Comparison of ENCODE assay signal across 18 cellular contexts in the genomic region with DNA sequence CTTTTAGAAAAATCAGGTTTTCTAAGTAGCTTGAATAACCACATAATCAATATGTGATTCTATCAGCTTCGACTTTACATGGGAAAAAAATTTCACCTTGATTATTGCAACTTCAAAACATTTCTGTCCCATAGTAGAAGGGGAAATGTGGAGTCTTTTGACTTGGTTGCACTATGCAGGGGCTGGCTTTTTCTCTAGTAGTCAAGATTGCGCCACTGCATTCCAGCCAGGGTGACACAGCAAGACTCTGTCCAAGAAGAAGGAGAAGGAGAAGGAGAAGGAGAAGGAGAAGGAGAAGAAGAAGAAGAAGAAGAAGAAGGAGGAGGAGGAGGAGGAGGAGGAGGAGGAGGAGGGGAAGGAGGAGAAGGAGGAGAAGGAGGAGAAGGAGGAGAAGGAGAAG.
DNase-seq lines count a peak whose midpoint lies in the region; ATAC-seq, FAIRE-seq and TF ChIP-seq lines count a peak whose summit lies in the region.
"Had no signal": no experiment of that assay in that cellular context is flagged by ENCODE, and none has a peak within 500 bp of the region (broad histone marks: within the 10 kb centered on the region; RNA-seq: fewer than 3 reads in every experiment).

No MANE protein-coding gene starts in this region.

- no peak overlapping the region for H2BK20ac ChIP-seq in IMR-90 (ENCODE audit: low read depth, low read length)
- H2BK20ac ChIP-seq in H1 (ENCODE audit: low read length), result no peak overlapping the region

- dilution Hi-C loops in IMR-90 (cut with HindIII; ENCODE audit: low sequenced_read_pairs, unreplicated experiment), result no loop called here

- no peaks in the 10 kb centered on the region for H3K9me3 ChIP-seq in CD4-positive, alpha-beta T cell (ENCODE audit: control insufficient read depth, low read length)
- no peaks in the 10 kb centered on the region for H3K9me3 ChIP-seq in IMR-90 (ENCODE audit: control insufficient read depth, insufficient read depth, low read length)
- no peaks in the 10 kb centered on the region for H3K9me3 ChIP-seq in H1 (ENCODE audit: insufficient read depth in 2 of 2, low read depth in 1 of 2, low read length in 1 of 2)
- no peaks in the 10 kb centered on the region for H3K9me3 ChIP-seq in naive thymus-derived CD4-positive, alpha-beta T cell (ENCODE audit: control insufficient read depth in 2 of 3, low read length in 3 of 3)
- no peaks in the 10 kb centered on the region for H3K9me3 ChIP-seq in testis
- H3K9me3 ChIP-seq: BLaER1 treated with 17β-estradiol and CSF1 and Interleukin-3, amounts not matched to agents 10 nM and 100 nM had no signal

- ATAC-seq in CD4-positive, alpha-beta T cell (ENCODE audit: poor library complexity), result no peak
- ATAC-seq in IMR-90 (ENCODE audit: low read depth) (peak; percentile 77), GM19324 (IDR thresholded peaks at IDR 0.05; ENCODE audit: low FRiP score, unreplicated experiment) (no peak)
- ATAC-seq in naive thymus-derived CD4-positive, alpha-beta T cell, result no peak
- ATAC-seq: natural killer cell treated with Interleukin-12 subunit alpha and Interleukin-12 subunit beta and Interleukin-15 and Interleukin-18, amount 100 ng/mL, for 72 hours had no signal

- H3K4me1 ChIP-seq in IMR-90 (ENCODE audit: control insufficient read depth, insufficient read depth, low read length), result peaks cover 17% of the 10 kb centered on the region
- peaks cover 0 to 4% (median 1%) of the 10 kb centered on the region in 4 experiments; a peak in 3 of 7 replicates for H3K4me1 ChIP-seq in H1 (replicated peaks in 1 of 4; ENCODE audit: control insufficient read depth in 3 of 4, insufficient read depth in 4 of 4, low read length in 3 of 4)
- peaks cover 18 to 24% of the 10 kb centered on the region in 2 donors for H3K4me1 ChIP-seq in naive thymus-derived CD4-positive, alpha-beta T cell (ENCODE audit: control insufficient read depth in 2 of 2, insufficient read depth in 2 of 2, low read length in 2 of 2)
- peaks cover 6% of the 10 kb centered on the region for H3K4me1 ChIP-seq in testis

- H3K23ac ChIP-seq in IMR-90 (ENCODE audit: low read depth, low read length), result no peak overlapping the region
- no peak overlapping the region for H3K23ac ChIP-seq in H1 (ENCODE audit: insufficient read length)

- peaks cover 12% of the 10 kb centered on the region for H3K9me1 ChIP-seq in IMR-90 (ENCODE audit: insufficient read depth, low read length)

- H2BK15ac ChIP-seq in IMR-90 (ENCODE audit: low read depth, low read length) (no peak overlapping the region), H1 (ENCODE audit: low read length) (no peak overlapping the region)

- no peaks in the 10 kb centered on the region for H3K27me3 Mint-ChIP-seq in CD4-positive, alpha-beta T cell
- peaks cover 0 to 73% (median 0%) of the 10 kb centered on the region in 5 donors for H3K27me3 Mint-ChIP-seq in naive thymus-derived CD4-positive, alpha-beta T cell
- H3K27me3 Mint-ChIP-seq: brain had no signal

- CTCF ChIA-PET in CD4-positive, alpha-beta T cell (lab: Charles Lee), result no interaction called here
- CTCF ChIA-PET in IMR-90 (lab: Yijun Ruan, JAX), result interaction anchor here (1.0 kb wide), 1 partner anchor 17 kb away, joined by 4 read pairs; no protein-coding TSS in a partner anchor
- CTCF ChIA-PET in H1 (lab: Charles Lee; ENCODE audit: partially characterized antibody), result interaction anchor here (0.8 to 4.0 kb wide), 3 partner anchors 19 to 291 kb away, joined by 3 to 13 read pairs (median 4); no protein-coding TSS in a partner anchor
- CTCF ChIA-PET in naive thymus-derived CD4-positive, alpha-beta T cell (lab: Charles Lee), result no interaction called here

- H3K4ac ChIP-seq in IMR-90 (ENCODE audit: low read depth, low read length), result no peak overlapping the region
- no peak overlapping the region for H3K4ac ChIP-seq in H1 (replicated peaks; ENCODE audit: insufficient read length, low read depth, low read length)

- H2BK5ac ChIP-seq in IMR-90 (ENCODE audit: low read depth, low read length, poor library complexity, severe bottlenecking) (no peak overlapping the region), H1 (ENCODE audit: low read depth, low read length) (no peak overlapping the region)

- H3K4me3 Mint-ChIP-seq in CD4-positive, alpha-beta T cell, result no peak overlapping the region
- H3K4me3 Mint-ChIP-seq in naive thymus-derived CD4-positive, alpha-beta T cell, result peak overlapping the region in 5 of 10 donors; percentile 2 to 77 (median 58)
- H3K4me3 Mint-ChIP-seq: brain had no signal

- H3K79me2 ChIP-seq in H1 (ENCODE audit: control insufficient read depth in 1 of 2, insufficient read depth in 2 of 2, low read length in 2 of 2), result no peaks in the 10 kb centered on the region

- TF ChIP-seq POLR2A in IMR-90 (IDR thresholded peaks at IDR 0.05; ENCODE audit: low read depth, low read length), result no peak
- TF ChIP-seq POLR2A in H1 (IDR thresholded peaks at IDR 0.05; ENCODE audit: control extremely low read depth in 1 of 2, low read depth in 2 of 2, low read length in 2 of 2), result no peak
- TF ChIP-seq POLR2A in testis (IDR thresholded peaks at IDR 0.05), result no peak

- H4K8ac ChIP-seq in IMR-90 (ENCODE audit: low read depth in 2 of 2, low read length in 2 of 2), result no peak overlapping the region
- no peak overlapping the region for H4K8ac ChIP-seq in H1 (ENCODE audit: extremely low read depth, insufficient read depth, low read length)

- H4K5ac ChIP-seq in IMR-90 (ENCODE audit: low read depth, low read length), result no peak overlapping the region
- no peak overlapping the region for H4K5ac ChIP-seq in H1 (ENCODE audit: insufficient read length, low read depth, low read length)

- TF ChIP-seq EP300 in H1 (IDR thresholded peaks at IDR 0.05; ENCODE audit: borderline replicate concordance in 1 of 2, low read depth in 2 of 2, low read length in 2 of 2), result no peak

- H2BK120ac ChIP-seq in IMR-90 (ENCODE audit: low read depth, low read length), result peak overlapping the region; percentile 17; the same call in 1 of the 2 replicates
- H2BK120ac ChIP-seq in H1 (replicated peaks; ENCODE audit: low read depth, low read length), result no peak overlapping the region

- 83% methylated on average over 1 of the region's 2 CpGs; no CpG with 5 or more reads in 1 of the 2 experiments for WGBS in IMR-90 (ENCODE audit: extremely low coverage in 2 of 2, insufficient read length in 1 of 2), 2 experiments
- 91% methylated on average over 2 of the region's 2 CpGs; no CpG with 5 or more reads in 1 of the 2 experiments for WGBS in H1 (ENCODE audit: extremely low coverage in 1 of 2, insufficient coverage in 1 of 2, insufficient read length in 1 of 2, insufficient replicate concordance in 2 of 2, low coverage in 1 of 2, low lambda C conversion rate in 2 of 2, missing lambda C conversion rate in 1 of 2), 2 experiments
- 90 to 94% methylated on average over 2 of the region's 2 CpGs for WGBS in testis, 2 donors

- no peak overlapping the region for H2BK12ac ChIP-seq in H1 (ENCODE audit: low read depth, low read length)

- peaks cover 38% of the 10 kb centered on the region for H3K4me1 Mint-ChIP-seq in CD4-positive, alpha-beta T cell (ENCODE audit: low read depth)
- peaks cover 33 to 53% (median 44%) of the 10 kb centered on the region in 7 donors for H3K4me1 Mint-ChIP-seq in naive thymus-derived CD4-positive, alpha-beta T cell

- TF ChIP-seq RAD21 in IMR-90 (IDR thresholded peaks at IDR 0.05; ENCODE audit: low read length) (no peak), H1 (IDR thresholded peaks at IDR 0.05 in 1 of 2, conservative IDR thresholded peaks at IDR 0.05 in 1 of 2; ENCODE audit: low read depth in 2 of 2, low read length in 2 of 2) (no peak)

- H3K18ac ChIP-seq in IMR-90 (ENCODE audit: low read depth, low read length), result no peak overlapping the region
- no peak overlapping the region for H3K18ac ChIP-seq in H1 (ENCODE audit: extremely low read depth, low read length)

- no TSS peak for BruUV-seq in IMR-90 (replicated peaks; lab: Mats Ljungman, UMichigan)

- H2AK5ac ChIP-seq in IMR-90 (ENCODE audit: low read depth, low read length) (0 out of 2 replicates have a peak overlapping the region, but pooled peaks have one; percentile 44), H1 (ENCODE audit: low read depth, low read length) (no peak overlapping the region)

- H3K14ac ChIP-seq in IMR-90 (replicated peaks; ENCODE audit: low read depth, low read length) (no peak overlapping the region), H1 (ENCODE audit: insufficient read length) (no peak overlapping the region)

- H2AFZ ChIP-seq in IMR-90 (replicated peaks; ENCODE audit: low read length, poor library complexity) (no peak overlapping the region), H1 (ENCODE audit: low read length) (no peak overlapping the region)

- TF ChIP-seq CTCF in CD4-positive, alpha-beta T cell (IDR thresholded peaks at IDR 0.05), result no peak
- no peak for TF ChIP-seq CTCF in IMR-90 (conservative IDR thresholded peaks at IDR 0.05; ENCODE audit: low read depth, low read length)
- TF ChIP-seq CTCF in H1 (IDR thresholded peaks at IDR 0.05; ENCODE audit: control extremely low read depth in 1 of 3, insufficient read depth in 1 of 3, low read depth in 1 of 3, low read length in 3 of 3), result no peak
- no peak for TF ChIP-seq CTCF in testis (IDR thresholded peaks at IDR 0.05)

- no peak overlapping the region for H3K4me2 ChIP-seq in IMR-90 (ENCODE audit: low read depth, low read length)
- no peak overlapping the region for H3K4me2 ChIP-seq in H1 (ENCODE audit: insufficient read depth in 1 of 2, low read depth in 2 of 2, low read length in 2 of 2)

- no peaks in the 10 kb centered on the region for H3K36me3 ChIP-seq in IMR-90 (ENCODE audit: control insufficient read depth, insufficient read depth, low read length)
- H3K36me3 ChIP-seq in H1 (ENCODE audit: control insufficient read depth in 2 of 4, insufficient read depth in 4 of 4, low read length in 3 of 4), result no peaks in the 10 kb centered on the region
- no peaks in the 10 kb centered on the region for H3K36me3 ChIP-seq in naive thymus-derived CD4-positive, alpha-beta T cell (ENCODE audit: control insufficient read depth in 2 of 3, insufficient read depth in 3 of 3, low read length in 3 of 3)
- no peaks in the 10 kb centered on the region for H3K36me3 ChIP-seq in testis (ENCODE audit: low read depth, missing control alignments)

- H2AK9ac ChIP-seq in IMR-90 (replicated peaks; ENCODE audit: low read depth, low read length, poor library complexity), result no peak overlapping the region

- no peaks in the 10 kb centered on the region for H3K23me2 ChIP-seq in H1 (ENCODE audit: low read depth, low read length)

- no peak overlapping the region for H4K91ac ChIP-seq in IMR-90 (ENCODE audit: insufficient read depth, low read depth, low read length)
- no peak overlapping the region for H4K91ac ChIP-seq in H1 (replicated peaks; ENCODE audit: insufficient read length, low read length)

- H3K27me3 ChIP-seq in CD4-positive, alpha-beta T cell (ENCODE audit: control insufficient read depth, insufficient read depth, low read length), result no peaks in the 10 kb centered on the region
- no peaks in the 10 kb centered on the region for H3K27me3 ChIP-seq in IMR-90 (ENCODE audit: control insufficient read depth, insufficient read depth, low read length)
- H3K27me3 ChIP-seq in H1 (replicated peaks in 1 of 4; ENCODE audit: control insufficient read depth in 3 of 4, extremely low read depth in 1 of 4, insufficient read depth in 3 of 4, low read length in 3 of 4), result no peaks in the 10 kb centered on the region
- no peaks in the 10 kb centered on the region for H3K27me3 ChIP-seq in naive thymus-derived CD4-positive, alpha-beta T cell (ENCODE audit: control insufficient read depth in 2 of 2, insufficient read depth in 2 of 2, low read length in 2 of 2)
- H3K27me3 ChIP-seq in testis, result no peaks in the 10 kb centered on the region
- H3K27me3 ChIP-seq: BLaER1 treated with 17β-estradiol and CSF1 and Interleukin-3, amounts not matched to agents 10 nM and 100 nM had no signal

- peak overlapping the region; percentile 94 for H3K27ac Mint-ChIP-seq in CD4-positive, alpha-beta T cell
- peak overlapping the region in 6 of 9 donors; percentile 70 to 98 (median 83) for H3K27ac Mint-ChIP-seq in naive thymus-derived CD4-positive, alpha-beta T cell
- H3K27ac Mint-ChIP-seq: brain; natural killer cell treated with Interleukin-12 subunit alpha and Interleukin-12 subunit beta and Interleukin-15 and Interleukin-18, amount 100 ng/mL, for 72 hours had no signal

- POLR2A ChIA-PET in CD4-positive, alpha-beta T cell (lab: Charles Lee), result interaction anchor here (0.9 kb wide), 1 partner anchor 84 kb away, joined by 3 read pairs; the partner anchor contains the start of gene MAML3
- POLR2A ChIA-PET in IMR-90 (lab: Charles Lee; ENCODE audit: unreplicated experiment), result no interaction called here
- POLR2A ChIA-PET in H1 (lab: Charles Lee; ENCODE audit: partially characterized antibody), result no interaction called here
- POLR2A ChIA-PET in naive thymus-derived CD4-positive, alpha-beta T cell (lab: Charles Lee), result interaction anchor here (0.7 kb wide), 1 partner anchor 20 kb away, joined by 3 read pairs; no protein-coding TSS in a partner anchor

- no peaks in the 10 kb centered on the region for H3K36me3 Mint-ChIP-seq in CD4-positive, alpha-beta T cell (ENCODE audit: low read depth)
- H3K36me3 Mint-ChIP-seq in naive thymus-derived CD4-positive, alpha-beta T cell, result peaks cover 0 to 9% (median 0%) of the 10 kb centered on the region in 5 donors
- H3K36me3 Mint-ChIP-seq: brain had no signal

- no peak for FAIRE-seq in H1 (lab: Jason Lieb, UNC)
- FAIRE-seq: urothelium cell line had no signal

- in situ Hi-C loops in IMR-90 (cut with MboI; ENCODE audit: low sequenced_read_pairs), result no loop called here

- no peak overlapping the region for H3K56ac ChIP-seq in IMR-90 (ENCODE audit: extremely low read depth, insufficient read depth, low read length)
- H3K56ac ChIP-seq in H1 (replicated peaks; ENCODE audit: insufficient read length, low read depth, low read length), result no peak overlapping the region

- H3K27ac ChIP-seq in CD4-positive, alpha-beta T cell (ENCODE audit: low read depth, low read length), result no peak overlapping the region
- no peak overlapping the region for H3K27ac ChIP-seq in IMR-90 (ENCODE audit: insufficient read depth, low read length)
- no peak overlapping the region for H3K27ac ChIP-seq in H1 (ENCODE audit: low read depth, low read length)
- no peak overlapping the region for H3K27ac ChIP-seq in naive thymus-derived CD4-positive, alpha-beta T cell (ENCODE audit: low read depth, low read length)
- no peak overlapping the region for H3K27ac ChIP-seq in testis
- H3K27ac ChIP-seq: BLaER1 treated with 17β-estradiol and CSF1 and Interleukin-3, amounts not matched to agents 10 nM and 100 nM had no signal

- intact Hi-C loops in CD4-positive, alpha-beta T cell (cut with DNase I, micrococcal nuclease), result loop anchor here in 1 of 2 experiments (5.0 kb wide), 1 partner anchor 78 kb away; no protein-coding TSS in a partner anchor
- intact Hi-C loops in IMR-90 (cut with micrococcal nuclease), result no loop called here
- intact Hi-C loops in naive thymus-derived CD4-positive, alpha-beta T cell (cut with micrococcal nuclease), result no loop called here
- intact Hi-C loops in testis (cut with DNase I; ENCODE audit: low total_unique reads), result no loop called here

- H3K79me1 ChIP-seq in IMR-90 (ENCODE audit: low read depth in 1 of 2, low read length in 2 of 2) (peaks cover 9 to 20% of the 10 kb centered on the region in 2 experiments; a peak in 3 of 4 replicates), H1 (ENCODE audit: low read depth, low read length) (no peaks in the 10 kb centered on the region)

- H3K4me3 ChIP-seq in IMR-90 (ENCODE audit: insufficient read depth, low read depth, low read length), result no peak overlapping the region
- no peak overlapping the region for H3K4me3 ChIP-seq in H1 (ENCODE audit: extremely low read depth in 1 of 4, insufficient read depth in 2 of 4, low read depth in 3 of 4, low read length in 4 of 4)
- no peak overlapping the region for H3K4me3 ChIP-seq in naive thymus-derived CD4-positive, alpha-beta T cell (ENCODE audit: low read length)
- H3K4me3 ChIP-seq in testis, result no peak overlapping the region
- H3K4me3 ChIP-seq: BLaER1 treated with 17β-estradiol and CSF1 and Interleukin-3, amounts not matched to agents 10 nM and 100 nM had no signal

- H4K20me1 ChIP-seq in IMR-90 (ENCODE audit: insufficient read depth, low read length), result no peaks in the 10 kb centered on the region
- no peaks in the 10 kb centered on the region for H4K20me1 ChIP-seq in H1 (replicated peaks in 1 of 2; ENCODE audit: control insufficient read depth in 1 of 2, insufficient read depth in 2 of 2, low read length in 2 of 2)

- no peak for DNase-seq in CD4-positive, alpha-beta T cell
- peak; percentile 73 for DNase-seq in IMR-90
- DNase-seq in H1 (ENCODE audit: low read depth in 1 of 2, low spot score in 2 of 2), result no peak
- DNase-seq in naive thymus-derived CD4-positive, alpha-beta T cell, result no peak
- DNase-seq in glomerular visceral epithelial cell (ENCODE audit: extremely low spot score), result no peak
- DNase-seq in testis, result no peak
- no peak for DNase-seq in NCI-H345 (lab: John Stamatoyannopoulos, UW)
- DNase-seq: DND-41; NCI-H1436 treated with DMSO at 0.1 percent for 48 hours; NCI-H748 treated with DMSO at 0.1 percent for 48 hours; retina; stimulated activated CD4-positive, alpha-beta T cell treated with anti-CD3 and anti-CD28 coated beads, Interleukin-4, amount 100 ng/mL, for 1 hour; T1000 had no signal

- H3K9ac ChIP-seq in IMR-90 (ENCODE audit: low read depth, low read length), result no peak overlapping the region
- H3K9ac ChIP-seq in H1 (replicated peaks in 1 of 4; ENCODE audit: extremely low read depth in 1 of 4, low read depth in 3 of 4, low read length in 3 of 4), result no peak overlapping the region
- H3K9ac ChIP-seq: BLaER1 treated with 17β-estradiol and CSF1 and Interleukin-3, amounts not matched to agents 10 nM and 100 nM had no signal

- no peaks in the 10 kb centered on the region for H3K9me3 Mint-ChIP-seq in CD4-positive, alpha-beta T cell
- peaks cover 0 to 1% (median 0%) of the 10 kb centered on the region in 11 donors for H3K9me3 Mint-ChIP-seq in naive thymus-derived CD4-positive, alpha-beta T cell
- H3K9me3 Mint-ChIP-seq: brain; natural killer cell treated with Interleukin-12 subunit alpha and Interleukin-12 subunit beta and Interleukin-15 and Interleukin-18, amount 100 ng/mL, for 72 hours had no signal

Comparison
In these comparisons a context has a peak if more than half of its experiments do, and no peak if none do; other contexts are left out.
1. CTCF ChIA-PET loops: an anchor here in IMR-90 (1.0 kb wide) and H1 (0.8 to 4.0 kb wide); none called in CD4-positive, alpha-beta T cell and naive thymus-derived CD4-positive, alpha-beta T cell.
2. POLR2A ChIA-PET loops: an anchor here in CD4-positive, alpha-beta T cell (0.9 kb wide) and naive thymus-derived CD4-positive, alpha-beta T cell (0.7 kb wide); none called in IMR-90 and H1.